In genomic region chr11:78800089-78800690, GRCh38 we compare ENCODE assay signal across 19 cellular contexts.
DNase-seq lines count a peak whose midpoint lies in the region; ATAC-seq and TF ChIP-seq lines count a peak whose summit lies in the region.
"Had no signal": no experiment of that assay in that cellular context is flagged by ENCODE, and none has a peak within 500 bp of the region (broad histone marks: within the 10 kb centered on the region; RNA-seq: fewer than 3 reads in every experiment).

No MANE protein-coding gene starts in this region.

- peak overlapping the region; percentile 15 for H3K4me3 Mint-ChIP-seq in nephron progenitor cell
- no peak overlapping the region for H3K4me3 Mint-ChIP-seq in activated CD4-positive, alpha-beta T cell treated with anti-CD3 and anti-CD28 coated beads, Interleukin-2, amount 10 ng/mL, durations not matched to agents 24 days and 14 days
- H3K4me3 Mint-ChIP-seq: activated T-cell treated with anti-CD3 and anti-CD28 coated beads, Interleukin-2, amount 50 U/mL, for 4 hours had no signal

- peak overlapping the region; percentile 86 for H3K27ac ChIP-seq in cardiac muscle cell
- H3K27ac ChIP-seq in coronary artery, result peak overlapping the region; percentile 51 to 87
- H3K27ac ChIP-seq: uterus had no signal

- no peaks in the 10 kb centered on the region for H3K27me3 Mint-ChIP-seq in nephron progenitor cell (ENCODE audit: low read depth, poor library complexity)
- peaks cover 4% of the 10 kb centered on the region for H3K27me3 Mint-ChIP-seq in activated CD4-positive, alpha-beta T cell treated with anti-CD3 and anti-CD28 coated beads, Interleukin-2, amount 10 ng/mL, durations not matched to agents 24 days and 14 days

- H3K27me3 ChIP-seq in cardiac muscle cell, result no peaks in the 10 kb centered on the region
- H3K27me3 ChIP-seq: right atrium auricular region, uterus had no signal

- H3K4me1 Mint-ChIP-seq in nephron progenitor cell, result peaks cover 84% of the 10 kb centered on the region
- no peaks in the 10 kb centered on the region for H3K4me1 Mint-ChIP-seq in activated CD4-positive, alpha-beta T cell treated with anti-CD3 and anti-CD28 coated beads, Interleukin-2, amount 10 ng/mL, durations not matched to agents 24 days and 14 days

- no peaks in the 10 kb centered on the region for H3K36me3 ChIP-seq in cardiac muscle cell
- H3K36me3 ChIP-seq: HAP-1, right atrium auricular region, uterus had no signal

- peaks cover 64% of the 10 kb centered on the region for H3K36me3 Mint-ChIP-seq in nephron progenitor cell (ENCODE audit: low read depth)
- no peaks in the 10 kb centered on the region for H3K36me3 Mint-ChIP-seq in activated CD4-positive, alpha-beta T cell treated with anti-CD3 and anti-CD28 coated beads, Interleukin-2, amount 10 ng/mL, durations not matched to agents 24 days and 14 days (ENCODE audit: low read depth)

- no peak for DNase-seq in cardiac muscle cell (ENCODE audit: low read depth in 1 of 2, low spot score in 1 of 2)
- no peak for DNase-seq in Right ventricle myocardium inferior (ENCODE audit: missing footprints)
- DNase-seq in coronary artery (ENCODE audit: low spot score), result no peak
- DNase-seq in nephron progenitor cell, result no peak
- no peak for DNase-seq in NCI-H2107 (lab: John Stamatoyannopoulos, UW)
- no peak for DNase-seq in activated CD4-positive, alpha-beta T cell treated with anti-CD3 and anti-CD28 coated beads, Interleukin-2, amount 10 ng/mL, durations not matched to agents 24 days and 14 days
- DNase-seq in UCSD-AML1 (lab: John Stamatoyannopoulos, UW; ENCODE audit: unreplicated experiment), result no peak
- no peak for DNase-seq in NCI-H2081 treated with DMSO at 0.1 percent for 48 hours (lab: John Stamatoyannopoulos, UW)
- DNase-seq: activated CD4-positive, alpha-beta T cell treated with anti-CD3 and anti-CD28 coated beads, Interleukin-2, amount 50 U/mL, for 1 hour; activated T-cell treated with anti-CD3 and anti-CD28 coated beads, Interleukin-2, amount 50 U/mL, for 4 hours; DMS153; KBM-7; NCI-H1417 treated with DMSO at 0.1 percent for 48 hours; NCI-H526 treated with DMSO at 0.1 percent for 48 hours; SHP77; stimulated activated CD8-positive, alpha-beta memory T cell treated with anti-CD3 and anti-CD28 coated beads, Interleukin-4, amount 100 ng/mL, for 48 hours; uterus had no signal

- no peaks in the 10 kb centered on the region for H3K9me3 ChIP-seq in cardiac muscle cell (ENCODE audit: low read depth)
- H3K9me3 ChIP-seq: HAP-1, right atrium auricular region, uterus had no signal

- TF ChIP-seq CTCF in cardiac muscle cell (IDR thresholded peaks at IDR 0.05; ENCODE audit: low read depth, low read length), result no peak
- TF ChIP-seq CTCF in coronary artery (IDR thresholded peaks at IDR 0.05), result no peak
- TF ChIP-seq CTCF in nephron progenitor cell (IDR thresholded peaks at IDR 0.05), result no peak

- peak overlapping the region; percentile 96 for H3K27ac Mint-ChIP-seq in nephron progenitor cell
- H3K27ac Mint-ChIP-seq in activated CD4-positive, alpha-beta T cell treated with anti-CD3 and anti-CD28 coated beads, Interleukin-2, amount 10 ng/mL, durations not matched to agents 24 days and 14 days, result no peak overlapping the region

- H3K4me1 ChIP-seq in cardiac muscle cell (ENCODE audit: low read depth), result peaks cover 31% of the 10 kb centered on the region
- H3K4me1 ChIP-seq: uterus had no signal

- intact Hi-C loops in Right ventricle myocardium inferior (cut with DNase I), result loop anchor here (5.0 kb wide), 1 partner anchor 152 kb away; no protein-coding TSS in a partner anchor
- intact Hi-C loops in activated CD4-positive, alpha-beta T cell treated with anti-CD3 and anti-CD28 coated beads, Interleukin-2, amount 10 ng/mL, durations not matched to agents 24 days and 14 days (cut with micrococcal nuclease), result no loop called here

- H3K9me3 Mint-ChIP-seq in nephron progenitor cell, result no peaks in the 10 kb centered on the region
- H3K9me3 Mint-ChIP-seq in activated CD4-positive, alpha-beta T cell treated with anti-CD3 and anti-CD28 coated beads, Interleukin-2, amount 10 ng/mL, durations not matched to agents 24 days and 14 days, result no peaks in the 10 kb centered on the region
- H3K9me3 Mint-ChIP-seq: activated T-cell treated with anti-CD3 and anti-CD28 coated beads, Interleukin-2, amount 50 U/mL, for 4 hours had no signal

- ATAC-seq in Right ventricle myocardium inferior, result no peak

- H3K4me3 ChIP-seq in cardiac muscle cell, result no peak overlapping the region
- no peak overlapping the region for H3K4me3 ChIP-seq in coronary artery
- H3K4me3 ChIP-seq: HAP-1, right atrium auricular region, uterus had no signal
